9 cellular contexts compared by ENCODE assay signal in genomic region chr9:306907-307306, GRCh38.
DNase-seq lines count a peak whose midpoint lies in the region; ATAC-seq and TF ChIP-seq lines count a peak whose summit lies in the region.
"Had no signal": no experiment of that assay in that cellular context is flagged by ENCODE, and none has a peak within 500 bp of the region (broad histone marks: within the 10 kb centered on the region; RNA-seq: fewer than 3 reads in every experiment).

No MANE protein-coding gene starts in this region.

- no peak overlapping the region for H3K27ac Mint-ChIP-seq in activated T-cell treated with anti-CD3 and anti-CD28 coated beads, Interleukin-2, amount 50 U/mL, for 72 hours

- H3K27me3 Mint-ChIP-seq in activated T-cell treated with anti-CD3 and anti-CD28 coated beads, Interleukin-2, amount 50 U/mL, for 72 hours (ENCODE audit: low read depth), result no peaks in the 10 kb centered on the region

- H3K9me3 ChIP-seq in mucosa of descending colon, result no peaks in the 10 kb centered on the region

- H3K4me3 Mint-ChIP-seq in activated T-cell treated with anti-CD3 and anti-CD28 coated beads, Interleukin-2, amount 50 U/mL, for 72 hours, result no peak overlapping the region

- ATAC-seq in activated T-cell treated with anti-CD3 and anti-CD28 coated beads, Interleukin-2, amount 50 U/mL, for 72 hours (replicated peaks in 1 of 2), result peak; percentile 66 to 79
- ATAC-seq in mucosa of descending colon, result peak; percentile 61
- no peak for ATAC-seq in HG02610 (IDR thresholded peaks at IDR 0.05; ENCODE audit: unreplicated experiment)
- no peak for ATAC-seq in HG03039 (IDR thresholded peaks at IDR 0.05; ENCODE audit: unreplicated experiment)

- peaks cover 6 to 34% of the 10 kb centered on the region in 2 donors for H3K36me3 Mint-ChIP-seq in activated T-cell treated with anti-CD3 and anti-CD28 coated beads, Interleukin-2, amount 50 U/mL, for 72 hours (ENCODE audit: insufficient read depth in 2 of 2)

- H3K4me1 ChIP-seq in mucosa of descending colon (ENCODE audit: low read depth), result no peaks in the 10 kb centered on the region

- intact Hi-C loops in mucosa of descending colon (cut with DNase I, micrococcal nuclease), result no loop called here

- H3K36me3 ChIP-seq in mucosa of descending colon (ENCODE audit: low read depth), result no peaks in the 10 kb centered on the region

- TF ChIP-seq CTCF in mucosa of descending colon (IDR thresholded peaks at IDR 0.05), result no peak

- H3K4me1 Mint-ChIP-seq in activated T-cell treated with anti-CD3 and anti-CD28 coated beads, Interleukin-2, amount 50 U/mL, for 72 hours (ENCODE audit: low read depth), result no peaks in the 10 kb centered on the region

- peak; percentile 11 for DNase-seq in COLO668 (lab: John Stamatoyannopoulos, UW; ENCODE audit: unreplicated experiment)
- DNase-seq in NCI-H69 (lab: John Stamatoyannopoulos, UW), result peak; percentile 33
- DNase-seq in activated T-cell treated with anti-CD3 and anti-CD28 coated beads, Interleukin-2, amount 50 U/mL, for 72 hours, result peak; percentile 50 to 55
- DNase-seq in mucosa of descending colon, result peak in 1 of 3 donors; percentile 57
- DNase-seq in NCI-H2107 treated with DMSO at 0.1 percent for 48 hours (lab: John Stamatoyannopoulos, UW; ENCODE audit: unreplicated experiment), result no peak
- no peak for DNase-seq in SW480 (ENCODE audit: low spot score)

- H3K9me3 Mint-ChIP-seq in activated T-cell treated with anti-CD3 and anti-CD28 coated beads, Interleukin-2, amount 50 U/mL, for 72 hours, result no peaks in the 10 kb centered on the region

- H3K4me3 ChIP-seq in mucosa of descending colon, result no peak overlapping the region
- H3K4me3 ChIP-seq: skin epidermis had no signal

Comparison
In these comparisons a context has a peak if more than half of its experiments do, and no peak if none do; other contexts are left out.
1. DNase-seq: peak in COLO668 (single experiment), NCI-H69 (single experiment) and activated T-cell treated with anti-CD3 and anti-CD28 coated beads, Interleukin-2, amount 50 U/mL, for 72 hours (2 of 2); none in NCI-H2107 treated with DMSO at 0.1 percent for 48 hours (single experiment) and SW480 (single experiment).
2. ATAC-seq: peak in activated T-cell treated with anti-CD3 and anti-CD28 coated beads, Interleukin-2, amount 50 U/mL, for 72 hours (2 of 2) and mucosa of descending colon (single experiment); none in HG02610 (single experiment) and HG03039 (single experiment).